20 cellular contexts compared by ENCODE assay signal in genomic region chr11:82671451-82671850, GRCh38.
"Had no signal": no experiment of that assay in that cellular context is flagged by ENCODE, and none has a peak within 500 bp of the region (broad histone marks: within the 10 kb centered on the region; RNA-seq: fewer than 3 reads in every experiment).

No MANE protein-coding gene starts in this region.

- H3K27me3 ChIP-seq: gastrocnemius medialis, neural progenitor cell, pancreas, suprapubic skin, thyroid gland, upper lobe of right lung, vagina had no signal

- ATAC-seq: esophagus mucosa; gastrocnemius medialis; heart right ventricle; left lobe of liver; natural killer cell; pancreas; right cardiac atrium; stimulated activated naive CD8-positive, alpha-beta T cell treated with anti-CD3 and anti-CD28 coated beads, Interleukin-15, Interleukin-2, amounts not matched to agents 100 U/mL and 50 U/mL, for 24 hours; upper lobe of right lung had no signal

- H3K27ac ChIP-seq: coronary artery, gastrocnemius medialis, heart right ventricle, neural progenitor cell, pancreas, suprapubic skin, thyroid gland, upper lobe of right lung, vagina had no signal

- DNase-seq: effector CD4-positive, alpha-beta T cell; endodermal cell; gastrocnemius medialis; heart right ventricle; hypothalamus; natural killer cell; occipital lobe; pancreas; right cardiac atrium; small intestine; stimulated activated CD4-positive, alpha-beta T cell treated with anti-CD3 and anti-CD28 coated beads, Interleukin-2, amount 100 ng/mL, for 48 hours; stimulated activated naive CD8-positive, alpha-beta T cell treated with anti-CD3 and anti-CD28 coated beads, Interleukin-15, Interleukin-2, amounts not matched to agents 100 U/mL and 50 U/mL, for 24 hours; thyroid gland; upper lobe of right lung had no signal

- H3K4me2 ChIP-seq: neural progenitor cell had no signal

- H3K4me1 ChIP-seq: gastrocnemius medialis, heart right ventricle, neural progenitor cell, pancreas, suprapubic skin, thyroid gland, upper lobe of right lung, vagina had no signal

- H3K9ac ChIP-seq: neural progenitor cell had no signal

- H2AFZ ChIP-seq: neural progenitor cell had no signal

- H3K36me3 ChIP-seq: gastrocnemius medialis, heart right ventricle, neural progenitor cell, pancreas, suprapubic skin, thyroid gland, upper lobe of right lung, vagina had no signal

- H3K4me3 ChIP-seq: coronary artery, gastrocnemius medialis, heart right ventricle, neural progenitor cell, pancreas, suprapubic skin, thyroid gland, upper lobe of right lung, vagina had no signal

- H3K9me3 ChIP-seq: gastrocnemius medialis, pancreas, suprapubic skin, thyroid gland, upper lobe of right lung, vagina had no signal
